8 cellular contexts compared by ENCODE assay signal in genomic region chr7:17940302-17941170, GRCh38. TPM values are rescaled to one million over a fixed set of nuclear protein-coding genes. Genes with fewer than 3 reads are reported as not detected.
A peak's percentile ranks its signal among the peaks of the same experiment; 100 is the strongest.
DNase-seq lines count a peak whose midpoint lies in the region; ATAC-seq, FAIRE-seq and TF ChIP-seq lines count a peak whose summit lies in the region.

SNX13 (minus strand) TSS chr7:17940494; CDS start chr7:17940295, 199 bp downstream.

- H3K36me3 ChIP-seq in kidney (ENCODE audit: control insufficient read depth in 1 of 2, insufficient read depth in 2 of 2, low read length in 2 of 2) = no peaks in the 10 kb centered on the region

- H3K4me3 ChIP-seq in kidney (ENCODE audit: low read length in 2 of 2) = peak within 1 kb of the TSS; percentile 94 to 99

- intact Hi-C loops in kidney (cut with DNase I) = no loop called here

- no peak for FAIRE-seq in kidney (lab: Jason Lieb, UNC)

- no peaks in the 10 kb centered on the region for H3K9me3 ChIP-seq in kidney (ENCODE audit: control insufficient read depth in 1 of 2, low read length in 2 of 2)

- H3K27ac ChIP-seq in kidney (ENCODE audit: low read depth in 2 of 2, low read length in 2 of 2) = peak within 1 kb of the TSS; percentile 90 to 91

- TF ChIP-seq CTCF in kidney (IDR thresholded peaks at IDR 0.05; ENCODE audit: borderline replicate concordance, extremely low read depth, insufficient read depth) = peak; percentile 4

- H3K4me1 ChIP-seq in kidney (ENCODE audit: control insufficient read depth in 1 of 2, insufficient read depth in 1 of 2, low read depth in 1 of 2, low read length in 2 of 2) = peaks cover 5 to 9% of the 10 kb centered on the region in 2 donors

- ATAC-seq in GM19043 (IDR thresholded peaks at IDR 0.05; ENCODE audit: low read depth, unreplicated experiment) (peak; percentile 88), HG03378 (IDR thresholded peaks at IDR 0.05; ENCODE audit: unreplicated experiment) (peak; percentile 74)

- DNase-seq in Ammon's horn (ENCODE audit: low spot score) (peak; percentile 96), NCI-H446 treated with DMSO at 0.1 percent for 48 hours (lab: John Stamatoyannopoulos, UW) (peak; percentile 71), cerebellum (ENCODE audit: low spot score) (peak; percentile 92), kidney (peak; percentile 97)
- DNase-seq in activated CD4-positive, CD25-positive, alpha-beta regulatory T cell treated with anti-CD3 and anti-CD28 coated beads, Interleukin-2, amount 50 U/mL, for 72 hours = peak; percentile 87
- DNase-seq in stimulated activated CD4-positive, alpha-beta T cell treated with anti-CD3 and anti-CD28 coated beads, Interleukin-15, amount 100 ng/mL, for 24 hours = peak; percentile 94

- H3K9ac ChIP-seq in kidney (ENCODE audit: low read length in 2 of 2) = peak within 1 kb of the TSS; percentile 83 to 96

RNA-seq across cellular contexts. Expression of gene SNX13, which starts in this region (rescaled TPM):
- total RNA-seq in cerebellum = 72.9 TPM
- total RNA-seq in kidney = 57.0 TPM
- polyA plus RNA-seq in kidney (ENCODE audit: insufficient read depth, low read depth, low replicate concordance) = 9.9 TPM

Comparison
In these comparisons a context has a peak if more than half of its experiments do, and no peak if none do; other contexts are left out.
1. Peak in every context shown above with its lines: DNase-seq, ATAC-seq, H3K4me3 ChIP-seq and H3K27ac ChIP-seq.